Comparison of ENCODE assay signal across 1 cellular context in the genomic region with DNA sequence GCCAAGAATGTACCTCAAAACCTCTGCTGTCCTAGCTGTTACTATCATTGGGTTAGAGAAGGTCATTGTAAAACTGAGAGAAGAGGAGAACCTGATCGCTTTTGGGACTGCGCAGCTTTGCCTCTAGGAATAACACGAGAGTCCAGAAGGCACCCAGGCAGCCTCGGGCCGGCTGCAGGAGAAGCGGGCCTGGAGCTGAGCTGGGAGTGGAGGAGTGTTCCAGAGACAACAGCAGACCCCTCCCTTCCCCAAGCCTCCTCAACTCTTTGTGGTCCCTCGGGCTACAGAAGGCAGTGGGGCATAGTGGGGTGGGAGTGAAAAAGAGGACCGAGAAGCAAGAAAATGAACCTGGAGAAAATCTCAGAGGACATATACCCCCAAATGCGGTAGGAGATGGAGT.
TF ChIP-seq lines count a peak whose summit lies in the region.

No MANE protein-coding gene starts in this region.

TF ChIP-seq in K562, 482 proteins besides CTCF, POLR2A, EP300 and RAD21:
- TF ChIP-seq L3MBTL2 (IDR thresholded peaks at IDR 0.05) (no peak), PCBP1 (IDR thresholded peaks at IDR 0.05; ENCODE audit: low read depth, low read length, poor library complexity, severe bottlenecking) (no peak), SRSF3 (IDR thresholded peaks at IDR 0.05; ENCODE audit: insufficient read depth, low read length) (no peak), MTA3 (IDR thresholded peaks at IDR 0.05; ENCODE audit: borderline replicate concordance) (no peak), HNRNPH1 (optimal IDR thresholded peaks at IDR 0.05; ENCODE audit: low read depth, low read length) (no peak)
- TF ChIP-seq, protein P1, sequence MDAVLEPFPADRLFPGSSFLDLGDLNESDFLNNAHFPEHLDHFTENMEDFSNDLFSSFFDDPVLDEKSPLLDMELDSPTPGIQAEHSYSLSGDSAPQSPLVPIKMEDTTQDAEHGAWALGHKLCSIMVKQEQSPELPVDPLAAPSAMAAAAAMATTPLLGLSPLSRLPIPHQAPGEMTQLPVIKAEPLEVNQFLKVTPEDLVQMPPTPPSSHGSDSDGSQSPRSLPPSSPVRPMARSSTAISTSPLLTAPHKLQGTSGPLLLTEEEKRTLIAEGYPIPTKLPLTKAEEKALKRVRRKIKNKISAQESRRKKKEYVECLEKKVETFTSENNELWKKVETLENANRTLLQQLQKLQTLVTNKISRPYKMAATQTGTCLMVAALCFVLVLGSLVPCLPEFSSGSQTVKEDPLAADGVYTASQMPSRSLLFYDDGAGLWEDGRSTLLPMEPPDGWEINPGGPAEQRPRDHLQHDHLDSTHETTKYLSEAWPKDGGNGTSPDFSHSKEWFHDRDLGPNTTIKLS (IDR thresholded peaks at IDR 0.05; ENCODE audit: borderline replicate concordance, low read depth), result no peak
- TF ChIP-seq, protein P2, sequence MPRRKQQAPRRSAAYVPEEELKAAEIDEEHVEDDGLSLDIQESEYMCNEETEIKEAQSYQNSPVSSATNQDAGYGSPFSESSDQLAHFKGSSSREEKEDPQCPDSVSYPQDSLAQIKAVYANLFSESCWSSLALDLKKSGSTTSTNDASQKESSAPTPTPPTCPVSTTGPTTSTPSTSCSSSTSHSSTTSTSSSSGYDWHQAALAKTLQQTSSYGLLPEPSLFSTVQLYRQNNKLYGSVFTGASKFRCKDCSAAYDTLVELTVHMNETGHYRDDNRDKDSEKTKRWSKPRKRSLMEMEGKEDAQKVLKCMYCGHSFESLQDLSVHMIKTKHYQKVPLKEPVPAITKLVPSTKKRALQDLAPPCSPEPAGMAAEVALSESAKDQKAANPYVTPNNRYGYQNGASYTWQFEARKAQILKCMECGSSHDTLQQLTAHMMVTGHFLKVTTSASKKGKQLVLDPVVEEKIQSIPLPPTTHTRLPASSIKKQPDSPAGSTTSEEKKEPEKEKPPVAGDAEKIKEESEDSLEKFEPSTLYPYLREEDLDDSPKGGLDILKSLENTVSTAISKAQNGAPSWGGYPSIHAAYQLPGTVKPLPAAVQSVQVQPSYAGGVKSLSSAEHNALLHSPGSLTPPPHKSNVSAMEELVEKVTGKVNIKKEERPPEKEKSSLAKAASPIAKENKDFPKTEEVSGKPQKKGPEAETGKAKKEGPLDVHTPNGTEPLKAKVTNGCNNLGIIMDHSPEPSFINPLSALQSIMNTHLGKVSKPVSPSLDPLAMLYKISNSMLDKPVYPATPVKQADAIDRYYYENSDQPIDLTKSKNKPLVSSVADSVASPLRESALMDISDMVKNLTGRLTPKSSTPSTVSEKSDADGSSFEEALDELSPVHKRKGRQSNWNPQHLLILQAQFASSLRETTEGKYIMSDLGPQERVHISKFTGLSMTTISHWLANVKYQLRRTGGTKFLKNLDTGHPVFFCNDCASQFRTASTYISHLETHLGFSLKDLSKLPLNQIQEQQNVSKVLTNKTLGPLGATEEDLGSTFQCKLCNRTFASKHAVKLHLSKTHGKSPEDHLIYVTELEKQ (CRISPR knock-in tag; IDR thresholded peaks at IDR 0.05), result no peak
TF ChIP-seq in K562: peak in this region for 0.
